In genomic region chr14:99621948-99622347, GRCh38 we compare ENCODE assay signal across 24 cellular contexts. TPM values are rescaled to one million over a fixed set of nuclear protein-coding genes. Genes with fewer than 3 reads are reported as not detected.
DNase-seq lines count a peak whose midpoint lies in the region; ATAC-seq and TF ChIP-seq lines count a peak whose summit lies in the region.
"Had no signal": no experiment of that assay in that cellular context is flagged by ENCODE, and none has a peak within 500 bp of the region (broad histone marks: within the 10 kb centered on the region; RNA-seq: fewer than 3 reads in every experiment).

No MANE protein-coding gene starts in this region.

- H3K9me3 ChIP-seq in SK-N-SH (no peaks in the 10 kb centered on the region), PC-9 (ENCODE audit: insufficient read depth, low read depth) (no peaks in the 10 kb centered on the region), esophagus (ENCODE audit: control insufficient read depth in 2 of 2, insufficient read depth in 1 of 2, low read depth in 1 of 2, low read length in 1 of 2) (no peaks in the 10 kb centered on the region), smooth muscle cell (replicated peaks; ENCODE audit: low read depth) (no peaks in the 10 kb centered on the region)
- H3K9me3 ChIP-seq: Peyer's patch had no signal

- H4K20me1 ChIP-seq in SK-N-SH (ENCODE audit: insufficient read depth), result no peaks in the 10 kb centered on the region
- no peaks in the 10 kb centered on the region for H4K20me1 ChIP-seq in PC-9 (ENCODE audit: insufficient read depth)
- H4K20me1 ChIP-seq in smooth muscle cell (ENCODE audit: low read depth), result no peaks in the 10 kb centered on the region

- TF ChIP-seq RAD21 in SK-N-SH (IDR thresholded peaks at IDR 0.05; ENCODE audit: low read length), result no peak

- ATAC-seq in SK-N-SH treated with all-trans-retinoic acid at 6 μM for 48 hours (no peak), HG03159 (IDR thresholded peaks at IDR 0.05; ENCODE audit: unreplicated experiment) (no peak), GM21360 (IDR thresholded peaks at IDR 0.05; ENCODE audit: unreplicated experiment) (no peak)

- 84% methylated on average over 6 of the region's 6 CpGs for WGBS in SK-N-SH (ENCODE audit: low lambda C conversion rate)
- 69 to 77% methylated on average over 6 of the region's 6 CpGs for WGBS in esophagus, 2 donors
- WGBS in smooth muscle cell (ENCODE audit: low lambda C conversion rate), result 72% methylated on average over 6 of the region's 6 CpGs

- CTCF ChIA-PET in SK-N-SH (lab: Yijun Ruan, JAX), result interaction anchor here (0.6 to 1.2 kb wide), 3 partner anchors 104 to 608 kb away, joined by 3 to 4 read pairs (median 3); no protein-coding TSS in a partner anchor
- CTCF ChIA-PET in PC-9 (lab: Charles Lee), result no interaction called here

- DNase-seq in SK-N-SH (no peak), PC-9 (peak in 1 of 2 experiments; percentile 80), smooth muscle cell (lab: John Stamatoyannopoulos, UW; ENCODE audit: unreplicated experiment) (no peak), COLO829 (ENCODE audit: low spot score) (no peak)
- DNase-seq: 8988T; CD4-positive, CD25-positive, alpha-beta regulatory T cell; DMS53; EL; H7; Karpas-422; NCI-H1048; NCI-H1436; NCI-H1930; NCI-H345; NCI-H524 treated with DMSO at 0.1 percent for 48 hours; Peyer's patch; SHP77 had no signal

- H3K4me2 ChIP-seq in SK-N-SH (0 out of 2 replicates have a peak overlapping the region, but pooled peaks have one; percentile 53), PC-9 (peak overlapping the region; percentile 53), smooth muscle cell (no peak overlapping the region)

- H3F3A ChIP-seq in SK-N-SH (replicated peaks; ENCODE audit: insufficient read depth), result peaks cover 30% of the 10 kb centered on the region
- no peaks in the 10 kb centered on the region for H3F3A ChIP-seq in PC-9 (ENCODE audit: insufficient read depth, low read depth)
- no peaks in the 10 kb centered on the region for H3F3A ChIP-seq in smooth muscle cell (ENCODE audit: low read depth)

- TF ChIP-seq CTCF in SK-N-SH (IDR thresholded peaks at IDR 0.05) (no peak), PC-9 (conservative IDR thresholded peaks at IDR 0.05) (no peak), smooth muscle cell (IDR thresholded peaks at IDR 0.05; ENCODE audit: borderline replicate concordance, insufficient read depth, poor library complexity, severe bottlenecking) (no peak)

- no peaks in the 10 kb centered on the region for H3K27me3 ChIP-seq in SK-N-SH (ENCODE audit: insufficient read depth)
- H3K27me3 ChIP-seq in PC-9 (ENCODE audit: insufficient read depth, low read depth), result no peaks in the 10 kb centered on the region
- no peaks in the 10 kb centered on the region for H3K27me3 ChIP-seq in esophagus (ENCODE audit: control insufficient read depth in 1 of 2, insufficient read depth in 2 of 2, low read length in 2 of 2)
- no peaks in the 10 kb centered on the region for H3K27me3 ChIP-seq in smooth muscle cell (ENCODE audit: low read depth)
- H3K27me3 ChIP-seq: Peyer's patch had no signal

- H2AFZ ChIP-seq in SK-N-SH (ENCODE audit: low read depth) (no peak overlapping the region), PC-9 (no peak overlapping the region), smooth muscle cell (ENCODE audit: low read depth) (no peak overlapping the region)

- H3K79me2 ChIP-seq in SK-N-SH (ENCODE audit: insufficient read depth) (no peaks in the 10 kb centered on the region), PC-9 (ENCODE audit: low read depth) (no peaks in the 10 kb centered on the region), smooth muscle cell (ENCODE audit: low read depth) (no peaks in the 10 kb centered on the region)

- H3K9ac ChIP-seq in SK-N-SH, result no peak overlapping the region
- no peak overlapping the region for H3K9ac ChIP-seq in smooth muscle cell (ENCODE audit: low read depth)

- peak overlapping the region in 1 of 2 experiments; percentile 77; a peak in 1 of 4 replicates for H3K27ac ChIP-seq in SK-N-SH (ENCODE audit: low read depth in 2 of 2, low read length in 1 of 2)
- H3K27ac ChIP-seq in PC-9, result peak overlapping the region; percentile 67
- peak overlapping the region; percentile 64 to 89 for H3K27ac ChIP-seq in esophagus (ENCODE audit: low read depth in 2 of 2, low read length in 1 of 2)
- H3K27ac ChIP-seq in smooth muscle cell (ENCODE audit: low read depth), result peak overlapping the region; percentile 27
- H3K27ac ChIP-seq: HL-60, Peyer's patch had no signal

- H3K4me3 ChIP-seq in SK-N-SH (ENCODE audit: low read depth in 2 of 2, low read length in 1 of 2) (no peak overlapping the region), PC-9 (no peak overlapping the region), esophagus (ENCODE audit: low read depth in 1 of 2, low read length in 2 of 2) (no peak overlapping the region), smooth muscle cell (no peak overlapping the region)
- H3K4me3 ChIP-seq: Peyer's patch had no signal

- H3K9me2 ChIP-seq in SK-N-SH (no peaks in the 10 kb centered on the region), PC-9 (ENCODE audit: insufficient read depth) (no peaks in the 10 kb centered on the region)

- no peak for TF ChIP-seq EP300 in SK-N-SH (IDR thresholded peaks at IDR 0.05; ENCODE audit: borderline replicate concordance in 1 of 2, low read depth in 1 of 2, low read length in 1 of 2)

- intact Hi-C loops in PC-9 (cut with micrococcal nuclease; ENCODE audit: unreplicated experiment), result no loop called here

- H3K4me1 ChIP-seq in SK-N-SH (ENCODE audit: control insufficient read depth in 1 of 2, insufficient read depth in 2 of 2, low read depth in 1 of 2, low read length in 1 of 2) (peaks cover 36 to 38% of the 10 kb centered on the region in 2 experiments; a peak in 2 of 4 replicates), PC-9 (replicated peaks; ENCODE audit: insufficient read depth) (peaks cover 21% of the 10 kb centered on the region), esophagus (ENCODE audit: control insufficient read depth in 2 of 2, insufficient read depth in 2 of 2, low read length in 1 of 2) (peaks cover 0 to 15% of the 10 kb centered on the region in 2 donors), smooth muscle cell (ENCODE audit: low read depth) (peaks cover 12% of the 10 kb centered on the region)
- H3K4me1 ChIP-seq: Peyer's patch had no signal

- no peaks in the 10 kb centered on the region for H3K36me3 ChIP-seq in SK-N-SH (replicated peaks in 1 of 2; ENCODE audit: control insufficient read depth in 1 of 2, insufficient read depth in 2 of 2, low read length in 1 of 2)
- no peaks in the 10 kb centered on the region for H3K36me3 ChIP-seq in PC-9 (ENCODE audit: low read depth)
- H3K36me3 ChIP-seq in esophagus (ENCODE audit: control insufficient read depth in 2 of 2, insufficient read depth in 2 of 2, low read length in 1 of 2), result no peaks in the 10 kb centered on the region
- H3K36me3 ChIP-seq in smooth muscle cell (ENCODE audit: low read depth), result no peaks in the 10 kb centered on the region
- H3K36me3 ChIP-seq: Peyer's patch had no signal

- POLR2A ChIA-PET in SK-N-SH (lab: Yijun Ruan, JAX) (no interaction called here), PC-9 (lab: Charles Lee; ENCODE audit: unreplicated experiment) (no interaction called here)

- BruUV-seq in PC-9 (replicated peaks; lab: Mats Ljungman, UMichigan), result no TSS peak

TF ChIP-seq in SK-N-SH, 30 proteins besides CTCF, POLR2A, EP300 and RAD21:
- TF ChIP-seq GATA2 (CRISPR knock-in tag; IDR thresholded peaks at IDR 0.05) (peak; percentile 25; the same call in 1 of the 2 replicates), SMC3 (IDR thresholded peaks at IDR 0.05; ENCODE audit: low read depth, low read length) (no peak)

TF ChIP-seq in SK-N-SH treated with all-trans-retinoic acid at 6 μM for 48 hours, 23 proteins besides CTCF, POLR2A, EP300 and RAD21:
- no peak for TF ChIP-seq ESRRG (CRISPR knock-in tag; IDR thresholded peaks at IDR 0.05)
- no peak for TF ChIP-seq TSHZ2 (CRISPR knock-in tag; IDR thresholded peaks at IDR 0.05)
- TF ChIP-seq SNAI2 (CRISPR knock-in tag; IDR thresholded peaks at IDR 0.05), result no peak
- TF ChIP-seq RARB (CRISPR knock-in tag; IDR thresholded peaks at IDR 0.05), result no peak

RNA-seq across cellular contexts. Expression of gene CCDC85C, which starts 17.9 kb away (rescaled TPM):
- polyA plus RNA-seq in SK-N-SH (2012; rRNA removed) (9.6 and 10.6 TPM in 2 replicates), esophagus (10 to 100 TPM; 30.1 to 51.0 TPM), smooth muscle cell (5.2 and 6.5 TPM in 2 replicates)
- 5.3 and 8.4 TPM in 2 replicates for polyA plus RNA-seq in SK-N-SH (2012; cell fraction: cytosol; rRNA removed)
- polyA plus RNA-seq in SK-N-SH (2012; cell fraction: nucleus; rRNA removed), result 12.9 and 13.1 TPM in 2 replicates
- total RNA-seq in PC-9 (2021) (21.2 and 24.8 TPM in 2 replicates), smooth muscle cell (4.0 and 4.8 TPM in 2 replicates)

RNA-seq across cellular contexts. Expression of gene HHIPL1, which starts 23.0 kb away (rescaled TPM):
- polyA plus RNA-seq in SK-N-SH (2012; rRNA removed), result 0.02 TPM in 2 replicates
- polyA plus RNA-seq in SK-N-SH (2012; cell fraction: cytosol; rRNA removed), result 0.01 and 0.03 TPM in 2 replicates
- polyA plus RNA-seq in SK-N-SH (2012; cell fraction: nucleus; rRNA removed), result 0.01 and 0.05 TPM in 2 replicates
- 0.28 and 0.48 TPM in 2 replicates for total RNA-seq in PC-9 (2021)
- under 1 TPM; 0.14 to 0.28 TPM for polyA plus RNA-seq in esophagus
- 9.1 and 9.6 TPM in 2 replicates for total RNA-seq in smooth muscle cell
- 11.2 and 11.9 TPM in 2 replicates for polyA plus RNA-seq in smooth muscle cell
- total RNA-seq: CD4-positive, CD25-positive, alpha-beta regulatory T cell; HT1080; MCF 10A had no signal
